ENCODE assay signal across 9 cellular contexts in the genomic region with DNA sequence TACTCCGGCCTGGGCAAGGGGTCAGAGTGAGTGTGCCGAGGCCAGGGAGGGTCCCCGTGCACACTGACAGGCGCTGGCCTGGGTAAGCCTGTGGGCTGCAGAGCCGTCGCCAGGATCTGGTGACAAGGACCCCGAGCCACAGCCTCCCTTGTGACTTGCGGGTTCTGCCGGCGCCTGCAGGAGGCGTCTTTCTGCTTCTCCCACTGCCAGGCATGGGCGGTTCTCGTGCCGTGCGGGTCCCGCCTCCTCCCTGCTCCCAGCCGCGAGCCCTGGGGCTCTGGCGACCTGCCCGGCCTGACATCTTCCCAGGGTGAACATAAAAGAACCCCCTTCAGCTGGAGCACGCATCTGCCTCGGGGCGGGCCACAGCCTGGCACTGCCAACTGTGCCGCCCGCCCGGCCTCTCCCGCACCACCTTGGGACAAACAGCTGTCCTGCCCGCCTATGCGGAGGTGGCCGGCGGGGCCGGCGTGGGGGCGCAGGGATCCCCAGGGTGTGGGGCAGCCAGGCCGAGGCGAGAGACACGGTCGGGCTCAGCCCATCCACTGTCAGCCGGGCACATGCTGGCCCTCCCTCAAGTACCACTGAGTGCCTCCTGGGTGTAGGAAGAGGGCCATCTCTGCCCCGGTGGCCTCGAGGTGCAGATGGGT. TPM values are rescaled to one million over a fixed set of nuclear protein-coding genes. Genes with fewer than 3 reads are reported as not detected.
DNase-seq lines count a peak whose midpoint lies in the region; ATAC-seq, FAIRE-seq and TF ChIP-seq lines count a peak whose summit lies in the region.
"Had no signal": no experiment of that assay in that cellular context is flagged by ENCODE, and none has a peak within 500 bp of the region (broad histone marks: within the 10 kb centered on the region; RNA-seq: fewer than 3 reads in every experiment).

No MANE protein-coding gene starts in this region.

- TF ChIP-seq CTCF in lower leg skin (IDR thresholded peaks at IDR 0.05): no peak

- H3K4me3 ChIP-seq in lower leg skin (ENCODE audit: low read depth, poor library complexity, severe bottlenecking): no peak overlapping the region

- intact Hi-C loops in lower leg skin (cut with DNase I; ENCODE audit: low total_unique reads): no loop called here

- peaks cover 0 to 9% of the 10 kb centered on the region in 2 donors for H3K36me3 Mint-ChIP-seq in stimulated activated naive B cell treated with anti-CD40 and anti-IgM and Interleukin-4, amounts not matched to agents 10 μg/mL and 1 μg/mL and 100 μg/mL, for 72 hours

- peak; percentile 57 to 61 for ATAC-seq in stimulated activated naive B cell treated with anti-CD40 and anti-IgM and Interleukin-4, amounts not matched to agents 10 μg/mL and 1 μg/mL and 100 μg/mL, for 72 hours (replicated peaks)
- no peak for ATAC-seq in GM18519 (IDR thresholded peaks at IDR 0.05; ENCODE audit: low FRiP score, unreplicated experiment)

- WGBS in lower leg skin, 2 donors: 3 to 4% methylated on average over 18 to 26 of the region's 41 CpGs

- peak overlapping the region; percentile 94 for H3K27ac ChIP-seq in cingulate gyrus (ENCODE audit: low read depth, low read length)
- H3K27ac ChIP-seq: neutrophil had no signal

- FAIRE-seq in H54 (lab: Jason Lieb, UNC): no peak

- H3K9me3 Mint-ChIP-seq in stimulated activated naive B cell treated with anti-CD40 and anti-IgM and Interleukin-4, amounts not matched to agents 10 μg/mL and 1 μg/mL and 100 μg/mL, for 72 hours: no peaks in the 10 kb centered on the region

- H3K4me1 Mint-ChIP-seq in stimulated activated naive B cell treated with anti-CD40 and anti-IgM and Interleukin-4, amounts not matched to agents 10 μg/mL and 1 μg/mL and 100 μg/mL, for 72 hours: peaks cover 17 to 22% of the 10 kb centered on the region in 2 donors

- peak overlapping the region in 1 of 2 donors; percentile 67 for H3K4me3 Mint-ChIP-seq in stimulated activated naive B cell treated with anti-CD40 and anti-IgM and Interleukin-4, amounts not matched to agents 10 μg/mL and 1 μg/mL and 100 μg/mL, for 72 hours

- no peak overlapping the region for H3K27ac Mint-ChIP-seq in stimulated activated naive B cell treated with anti-CD40 and anti-IgM and Interleukin-4, amounts not matched to agents 10 μg/mL and 1 μg/mL and 100 μg/mL, for 72 hours

- H3K27me3 Mint-ChIP-seq in stimulated activated naive B cell treated with anti-CD40 and anti-IgM and Interleukin-4, amounts not matched to agents 10 μg/mL and 1 μg/mL and 100 μg/mL, for 72 hours: peaks cover 23 to 37% of the 10 kb centered on the region in 2 donors

- TF ChIP-seq POLR2A in H54 (IDR thresholded peaks at IDR 0.05; ENCODE audit: low read depth, low read length) (no peak), lower leg skin (IDR thresholded peaks at IDR 0.05) (no peak)

- DNase-seq in AG08396 (ENCODE audit: low spot score): peak; percentile 91
- DNase-seq in H54 (ENCODE audit: insufficient read length, low spot score): peak; percentile 91
- DNase-seq in NCI-H345 (lab: John Stamatoyannopoulos, UW): peak; percentile 97
- DNase-seq in activated CD4-positive, alpha-beta T cell treated with anti-CD3 and anti-CD28 coated beads for 48 hours: peak; percentile 84
- peak; percentile 59 to 94 for DNase-seq in lower leg skin (ENCODE audit: low spot score in 2 of 2)
- DNase-seq in stimulated activated naive B cell treated with anti-CD40 and anti-IgM and Interleukin-4, amounts not matched to agents 10 μg/mL and 1 μg/mL and 100 μg/mL, for 72 hours: no peak

RNA-seq across cellular contexts. Expression of a gene that starts 1.5 kb away (rescaled TPM):
- total RNA-seq in lower leg skin: 1 to 10 TPM in 2 of 4 donors, under 1 TPM in 2; 0.21 to 1.7 (median 1.1) TPM

RNA-seq across cellular contexts. Expression of a gene that starts 15.8 kb away (rescaled TPM):
- 100 to 1,000 TPM; 288 to 344 (median 307) TPM for total RNA-seq in lower leg skin

RNA-seq across cellular contexts. Expression of a gene that starts 44.4 kb away (rescaled TPM):
- total RNA-seq in lower leg skin: 1 to 10 TPM in 2 of 4 donors, under 1 TPM in 1, not detected in 1; 0.29 to 1.5 (median 1.3) TPM

RNA-seq across cellular contexts. Expression of a gene that starts 45.1 kb away (rescaled TPM):
- total RNA-seq in lower leg skin: 10 to 100 TPM; 37.8 to 61.1 (median 46.9) TPM

RNA-seq across cellular contexts. Expression of a gene that starts 51.5 kb away (rescaled TPM):
- 10 to 100 TPM; 16.1 to 41.8 (median 25.6) TPM for total RNA-seq in lower leg skin
